Comparison of ENCODE assay signal across 16 cellular contexts in the genomic region with DNA sequence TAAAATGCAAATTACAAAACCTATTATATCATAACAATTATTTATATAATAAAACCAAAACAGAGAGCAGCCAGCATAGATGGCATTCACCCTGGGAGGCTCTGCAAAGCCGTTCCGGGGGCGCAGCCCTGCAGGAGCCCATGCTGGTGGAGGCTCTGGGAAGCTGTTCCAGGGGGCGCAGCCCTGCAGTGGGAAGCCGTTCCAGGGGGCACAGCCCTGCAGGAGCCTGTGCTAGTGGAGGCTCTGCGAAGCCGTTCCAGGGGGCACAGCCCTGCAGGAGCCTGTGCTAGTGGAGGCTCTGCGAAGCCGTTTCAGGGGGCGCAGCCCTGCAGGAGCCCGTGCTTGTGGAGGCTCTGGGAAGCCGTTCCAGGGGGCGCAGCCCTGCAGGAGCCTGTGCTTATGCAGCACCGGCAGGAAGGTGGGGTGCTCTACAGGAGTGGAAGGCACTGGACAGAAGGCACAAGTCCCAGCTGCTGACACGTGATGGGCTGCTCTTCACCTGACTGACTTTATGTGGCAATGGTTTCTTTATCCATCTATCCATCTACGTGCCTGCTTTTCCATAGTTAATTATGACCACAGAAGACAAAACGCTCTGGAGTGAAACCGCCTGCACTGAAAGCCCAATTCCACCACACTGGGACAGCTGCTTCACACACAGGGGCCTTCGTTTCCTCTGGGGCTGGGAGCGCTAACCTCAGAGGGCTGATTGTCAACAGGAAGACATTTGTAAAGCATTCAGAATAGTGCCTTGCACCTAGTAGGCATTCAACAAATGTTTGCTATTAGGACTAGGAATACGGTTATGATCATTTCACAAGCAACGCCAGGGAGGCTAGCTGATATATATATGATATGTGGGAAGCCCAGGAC. TPM values are rescaled to one million over a fixed set of nuclear protein-coding genes. Genes with fewer than 3 reads are reported as not detected.
DNase-seq lines count a peak whose midpoint lies in the region; ATAC-seq and TF ChIP-seq lines count a peak whose summit lies in the region.
"Had no signal": no experiment of that assay in that cellular context is flagged by ENCODE, and none has a peak within 500 bp of the region (broad histone marks: within the 10 kb centered on the region; RNA-seq: fewer than 3 reads in every experiment).

No MANE protein-coding gene starts in this region.

- peak overlapping the region; percentile 92 for H3K27ac Mint-ChIP-seq in CD8-positive, alpha-beta T cell
- H3K27ac Mint-ChIP-seq in GM23338 = peak overlapping the region; percentile 27; the same call in 1 of the 2 replicates
- peak overlapping the region; percentile 88 for H3K27ac Mint-ChIP-seq in activated T-helper 17 cell treated with anti-CD3 and anti-CD28 coated beads, Interleukin-2, amount 50 U/mL, for 72 hours

- no peaks in the 10 kb centered on the region for H3K9me2 ChIP-seq in GM23338 (ENCODE audit: insufficient read depth)

- no peaks in the 10 kb centered on the region; the same call in none of the 2 replicates for H4K20me1 ChIP-seq in GM23338 (replicated peaks; ENCODE audit: insufficient read depth)

- H2AFZ ChIP-seq in GM23338 = no peak overlapping the region

- H3K4me2 ChIP-seq in GM23338 = no peak overlapping the region

- CTCF ChIA-PET in CD8-positive, alpha-beta T cell (lab: Charles Lee) = interaction anchor here (1.0 to 1.1 kb wide), 2 partner anchors 11 to 25 kb away, joined by 3 to 5 read pairs; a partner anchor contains a TSS

- intact Hi-C loops in CD8-positive, alpha-beta T cell (cut with DNase I, micrococcal nuclease) = loop anchor here in 1 of 2 experiments (2.0 kb wide), 1 partner anchor 24 kb away; a partner anchor contains a TSS
- intact Hi-C loops in mucosa of descending colon (cut with DNase I, micrococcal nuclease) = no loop called here

- peaks cover 4% of the 10 kb centered on the region; the same call in 1 of the 2 replicates for H3F3A ChIP-seq in GM23338 (replicated peaks; ENCODE audit: low read depth)

- H3K9me3 Mint-ChIP-seq in CD8-positive, alpha-beta T cell = no peaks in the 10 kb centered on the region
- H3K9me3 Mint-ChIP-seq in GM23338 = no peaks in the 10 kb centered on the region; the same call in 2 of the 3 replicates
- no peaks in the 10 kb centered on the region for H3K9me3 Mint-ChIP-seq in activated T-helper 17 cell treated with anti-CD3 and anti-CD28 coated beads, Interleukin-2, amount 50 U/mL, for 72 hours

- H3K36me3 ChIP-seq in CD8-positive, alpha-beta T cell (ENCODE audit: insufficient read depth, low read length) = peaks cover 28% of the 10 kb centered on the region
- H3K36me3 ChIP-seq in GM23338 (ENCODE audit: insufficient read depth) = peaks cover 56% of the 10 kb centered on the region
- H3K36me3 ChIP-seq in mucosa of descending colon (ENCODE audit: low read depth) = no peaks in the 10 kb centered on the region

- no peak overlapping the region for H3K4me3 ChIP-seq in CD8-positive, alpha-beta T cell (ENCODE audit: low read depth, low read length)
- H3K4me3 ChIP-seq in GM23338 (no peak overlapping the region), mucosa of descending colon (no peak overlapping the region)
- H3K4me3 ChIP-seq: esophagus muscularis mucosa, HAP-1 had no signal

- POLR2A ChIA-PET in CD8-positive, alpha-beta T cell (lab: Charles Lee) = interaction anchor here (1.0 to 3.0 kb wide), 3 partner anchors 9 to 24 kb away, joined by 3 to 16 read pairs (median 4); a partner anchor contains a TSS

- peak overlapping the region; percentile 71 for H3K4me3 Mint-ChIP-seq in CD8-positive, alpha-beta T cell
- no peak overlapping the region for H3K4me3 Mint-ChIP-seq in GM23338
- peak overlapping the region; percentile 90 for H3K4me3 Mint-ChIP-seq in activated T-helper 17 cell treated with anti-CD3 and anti-CD28 coated beads, Interleukin-2, amount 50 U/mL, for 72 hours

- H3K4me1 Mint-ChIP-seq in CD8-positive, alpha-beta T cell (ENCODE audit: low read depth) = peaks cover 51% of the 10 kb centered on the region
- H3K4me1 Mint-ChIP-seq in GM23338 = peaks cover 8% of the 10 kb centered on the region
- peaks cover 26% of the 10 kb centered on the region for H3K4me1 Mint-ChIP-seq in activated T-helper 17 cell treated with anti-CD3 and anti-CD28 coated beads, Interleukin-2, amount 50 U/mL, for 72 hours

- no peaks in the 10 kb centered on the region for H3K27me3 ChIP-seq in CD8-positive, alpha-beta T cell (ENCODE audit: insufficient read depth, low read length)
- no peaks in the 10 kb centered on the region for H3K27me3 ChIP-seq in GM23338 (ENCODE audit: insufficient read depth)
- H3K27me3 ChIP-seq: esophagus muscularis mucosa had no signal

- H3K9me3 ChIP-seq in CD8-positive, alpha-beta T cell (ENCODE audit: low read length) = no peaks in the 10 kb centered on the region
- H3K9me3 ChIP-seq in mucosa of descending colon = no peaks in the 10 kb centered on the region
- H3K9me3 ChIP-seq: esophagus muscularis mucosa, HAP-1 had no signal

- no peak for TF ChIP-seq CTCF in CD8-positive, alpha-beta T cell (IDR thresholded peaks at IDR 0.05)
- TF ChIP-seq CTCF in GM23338 (conservative IDR thresholded peaks at IDR 0.05; ENCODE audit: low read depth in 2 of 2) (no peak), mucosa of descending colon (IDR thresholded peaks at IDR 0.05) (no peak)

- ATAC-seq in CD8-positive, alpha-beta T cell = peak; percentile 60
- ATAC-seq in GM23338 (no peak), mucosa of descending colon (peak; percentile 52), HG03095 (IDR thresholded peaks at IDR 0.05; ENCODE audit: unreplicated experiment) (no peak)
- ATAC-seq in activated T-helper 17 cell treated with anti-CD3 and anti-CD28 coated beads, Interleukin-2, amount 50 U/mL, for 72 hours (replicated peaks) = no peak
- ATAC-seq: left ventricle myocardium superior had no signal

- peaks cover 5% of the 10 kb centered on the region; the same call in 1 of the 2 replicates for H3K79me2 ChIP-seq in GM23338 (replicated peaks; ENCODE audit: insufficient read depth)

- H3K27me3 Mint-ChIP-seq in CD8-positive, alpha-beta T cell (ENCODE audit: low read depth) = no peaks in the 10 kb centered on the region
- peaks cover 6% of the 10 kb centered on the region for H3K27me3 Mint-ChIP-seq in GM23338 (ENCODE audit: insufficient read depth, low read depth, poor library complexity)
- no peaks in the 10 kb centered on the region for H3K27me3 Mint-ChIP-seq in activated T-helper 17 cell treated with anti-CD3 and anti-CD28 coated beads, Interleukin-2, amount 50 U/mL, for 72 hours

- peak in 5 of 7 experiments; percentile 34 to 76 (median 47) for DNase-seq in CD8-positive, alpha-beta T cell
- no peak for DNase-seq in GM23338 (ENCODE audit: low spot score)
- DNase-seq in mucosa of descending colon = no peak
- no peak for DNase-seq in DMS 273 (lab: John Stamatoyannopoulos, UW; ENCODE audit: unreplicated experiment)
- no peak for DNase-seq in inferior parietal cortex (ENCODE audit: extremely low spot score)
- DNase-seq: left ventricle myocardium superior; MM.1S; NK-92 treated with Interleukin-12 subunit alpha and Interleukin-12 subunit beta, amount 100 ng/mL, for 24 hours; SIG-M5 had no signal

- H3K27ac ChIP-seq in CD8-positive, alpha-beta T cell (ENCODE audit: low read depth, low read length) = no peak overlapping the region
- H3K27ac ChIP-seq in GM23338 (ENCODE audit: low read depth) = no peak overlapping the region
- H3K27ac ChIP-seq: esophagus muscularis mucosa, VCaP had no signal

- peaks cover 29% of the 10 kb centered on the region for H3K4me1 ChIP-seq in CD8-positive, alpha-beta T cell (ENCODE audit: insufficient read depth, low read length)
- no peaks in the 10 kb centered on the region for H3K4me1 ChIP-seq in GM23338 (ENCODE audit: insufficient read depth)
- H3K4me1 ChIP-seq in mucosa of descending colon (ENCODE audit: low read depth) = no peaks in the 10 kb centered on the region
- H3K4me1 ChIP-seq: HAP-1 had no signal

- H3K36me3 Mint-ChIP-seq in CD8-positive, alpha-beta T cell = peaks cover 76% of the 10 kb centered on the region
- peaks cover 77% of the 10 kb centered on the region for H3K36me3 Mint-ChIP-seq in GM23338 (ENCODE audit: low read depth)
- peaks cover 100% of the 10 kb centered on the region for H3K36me3 Mint-ChIP-seq in activated T-helper 17 cell treated with anti-CD3 and anti-CD28 coated beads, Interleukin-2, amount 50 U/mL, for 72 hours (ENCODE audit: low read depth)

TF ChIP-seq in GM23338, 12 proteins besides CTCF, POLR2A, EP300 and RAD21 (continues in another document):
- no peak for TF ChIP-seq JUNB (IDR thresholded peaks at IDR 0.05; ENCODE audit: unreplicated experiment)
- TF ChIP-seq POLR2AphosphoS5 (IDR thresholded peaks at IDR 0.05; ENCODE audit: low read depth) = no peak
- no peak for TF ChIP-seq ZNF331 (CRISPR knock-in tag; IDR thresholded peaks at IDR 0.05; ENCODE audit: low read depth)
- TF ChIP-seq EZH2phosphoT487 (IDR thresholded peaks at IDR 0.05; ENCODE audit: unreplicated experiment) = no peak

RNA-seq across cellular contexts. Expression of a gene that starts 23.7 kb away (rescaled TPM):
- 10 to 100 TPM; 30.5 to 34.1 TPM for total RNA-seq in CD8-positive, alpha-beta T cell
- total RNA-seq in GM23338 (2014; rRNA removed; shearing (Covaris generic)) = 107 and 110 TPM in 2 replicates
- 77.2 and 79.6 TPM in 2 replicates for polyA plus RNA-seq in GM23338 (2016; fragmentation: Nextera tagmentation; extraction: Ambion mirVana)
- 100 to 1,000 TPM in 1 of 2 donors, 10 to 100 TPM in 1; 56.5 to 135 TPM for total RNA-seq in activated T-helper 17 cell treated with anti-CD3 and anti-CD28 coated beads, Interleukin-2, amount 50 U/mL, for 72 hours
- 10 to 100 TPM; 26.8 to 51.6 (median 35.0) TPM for total RNA-seq in mucosa of descending colon

RNA-seq across cellular contexts. Expression of a gene that starts 24.6 kb away (rescaled TPM):
- 10 to 100 TPM; 53.8 to 58.7 TPM for total RNA-seq in CD8-positive, alpha-beta T cell
- 121 and 195 TPM in 2 replicates for total RNA-seq in GM23338 (2014; rRNA removed; shearing (Covaris generic))
- polyA plus RNA-seq in GM23338 (2016; fragmentation: Nextera tagmentation; extraction: Ambion mirVana) = 64.2 and 67.5 TPM in 2 replicates
- total RNA-seq in activated T-helper 17 cell treated with anti-CD3 and anti-CD28 coated beads, Interleukin-2, amount 50 U/mL, for 72 hours = 100 to 1,000 TPM in 1 of 2 donors, 10 to 100 TPM in 1; 98.9 to 100 TPM
- total RNA-seq in mucosa of descending colon = 10 to 100 TPM; 57.2 to 71.8 (median 59.8) TPM

RNA-seq across cellular contexts. Expression of a gene that starts 26.4 kb away (rescaled TPM):
- not detected for total RNA-seq in CD8-positive, alpha-beta T cell
- not detected in 2 replicates for total RNA-seq in GM23338 (2014; rRNA removed; shearing (Covaris generic))
- 0.21 and 0.53 TPM in 2 replicates for polyA plus RNA-seq in GM23338 (2016; fragmentation: Nextera tagmentation; extraction: Ambion mirVana)
- total RNA-seq in activated T-helper 17 cell treated with anti-CD3 and anti-CD28 coated beads, Interleukin-2, amount 50 U/mL, for 72 hours = 1 to 10 TPM in 1 of 2 donors, under 1 TPM in 1; 0.39 to 4.3 TPM
- total RNA-seq in mucosa of descending colon = not detected
- total RNA-seq: esophagus muscularis mucosa, left ventricle myocardium superior, skeletal muscle tissue, subcutaneous adipose tissue had no signal

Comparison
In these comparisons a context has a peak if more than half of its experiments do, and no peak if none do; other contexts are left out.
1. ATAC-seq: peak in CD8-positive, alpha-beta T cell (single experiment) and mucosa of descending colon (single experiment); none in GM23338 (single experiment), activated T-helper 17 cell treated with anti-CD3 and anti-CD28 coated beads, Interleukin-2, amount 50 U/mL, for 72 hours (single experiment) and HG03095 (single experiment).
2. DNase-seq: peak in CD8-positive, alpha-beta T cell (5 of 7); none in GM23338 (single experiment), mucosa of descending colon (0 of 3), DMS 273 (single experiment) and inferior parietal cortex (single experiment).
3. H3K27ac Mint-ChIP-seq: peak in every context shown above with its lines; median percentile 92 in CD8-positive, alpha-beta T cell; 88 in activated T-helper 17 cell treated with anti-CD3 and anti-CD28 coated beads, Interleukin-2, amount 50 U/mL, for 72 hours; 27 in GM23338.